In the genomic region with DNA sequence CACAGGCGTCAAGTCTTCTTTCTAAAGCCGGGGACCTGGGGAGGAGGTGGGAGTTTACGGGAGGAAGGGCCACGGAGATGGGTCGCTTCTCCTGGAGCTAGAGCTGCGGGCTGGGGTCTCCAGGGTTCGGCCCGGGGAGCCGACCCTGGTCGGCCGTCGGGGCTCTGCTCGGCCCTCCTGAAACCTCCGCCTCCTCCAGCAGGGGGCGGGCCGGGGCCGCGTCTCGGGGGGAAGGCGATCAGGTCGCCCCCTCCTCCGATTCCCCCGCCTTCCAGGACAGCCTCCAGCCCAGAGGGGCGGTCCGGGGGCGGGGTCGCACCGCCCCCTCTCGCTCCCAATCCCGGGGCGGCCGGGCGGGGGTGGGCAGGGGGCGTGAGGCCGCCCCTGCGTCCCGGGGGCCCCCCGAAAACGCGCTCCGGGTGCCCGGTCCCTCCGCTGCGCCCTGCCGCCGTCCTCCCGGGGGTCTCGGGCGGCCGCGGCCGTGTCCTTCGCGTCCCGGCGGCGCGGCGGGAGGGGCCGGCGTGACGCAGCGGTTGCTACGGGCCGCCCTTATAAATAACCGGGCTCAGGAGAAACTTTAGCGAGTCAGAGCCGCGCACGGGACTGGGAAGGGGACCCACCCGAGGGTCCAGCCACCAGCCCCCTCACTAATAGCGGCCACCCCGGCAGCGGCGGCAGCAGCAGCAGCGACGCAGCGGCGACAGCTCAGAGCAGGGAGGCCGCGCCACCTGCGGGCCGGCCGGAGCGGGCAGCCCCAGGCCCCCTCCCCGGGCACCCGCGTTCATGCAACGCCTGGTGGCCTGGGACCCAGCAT, we compare ENCODE assay signal across 7 cellular contexts. TPM values are rescaled to one million over a fixed set of nuclear protein-coding genes. Genes with fewer than 3 reads are reported as not detected.
DNase-seq lines count a peak whose midpoint lies in the region; ATAC-seq and TF ChIP-seq lines count a peak whose summit lies in the region.

CEBPB (plus strand) TSS at position 580 of the 814 bp plus-strand sequence; CDS start at position 784, 204 bp downstream.

- no peaks in the 10 kb centered on the region for H3K36me3 ChIP-seq in colonic mucosa

- peak within 1 kb of the TSS; percentile 85 for H3K4me3 ChIP-seq in colonic mucosa

- peak within 1 kb of the TSS; percentile 82 for H3K4me3 Mint-ChIP-seq in activated CD4-positive, alpha-beta T cell treated with anti-CD3 and anti-CD28 coated beads, Interleukin-2, amount 10 ng/mL, durations not matched to agents 24 days and 14 days

- H3K27ac Mint-ChIP-seq in activated CD4-positive, alpha-beta T cell treated with anti-CD3 and anti-CD28 coated beads, Interleukin-2, amount 10 ng/mL, durations not matched to agents 24 days and 14 days = peak within 1 kb of the TSS; percentile 88

- H3K9me3 ChIP-seq in colonic mucosa = no peaks in the 10 kb centered on the region

- peak; percentile 35 for TF ChIP-seq CTCF in colonic mucosa (IDR thresholded peaks at IDR 0.05)

- peak within 1 kb of the TSS; percentile 99 for H3K27ac ChIP-seq in colonic mucosa

- peaks cover 33% of the 10 kb centered on the region for H3K4me1 Mint-ChIP-seq in activated CD4-positive, alpha-beta T cell treated with anti-CD3 and anti-CD28 coated beads, Interleukin-2, amount 10 ng/mL, durations not matched to agents 24 days and 14 days

- H3K36me3 Mint-ChIP-seq in activated CD4-positive, alpha-beta T cell treated with anti-CD3 and anti-CD28 coated beads, Interleukin-2, amount 10 ng/mL, durations not matched to agents 24 days and 14 days (ENCODE audit: low read depth) = peaks cover 18% of the 10 kb centered on the region

- peak; percentile 87 for TF ChIP-seq POLR2A in GM15510 (IDR thresholded peaks at IDR 0.05; ENCODE audit: borderline replicate concordance, extremely low read depth, insufficient read length)

- peaks cover 8% of the 10 kb centered on the region for H3K27me3 Mint-ChIP-seq in activated CD4-positive, alpha-beta T cell treated with anti-CD3 and anti-CD28 coated beads, Interleukin-2, amount 10 ng/mL, durations not matched to agents 24 days and 14 days

- H3K27me3 ChIP-seq in colonic mucosa = no peaks in the 10 kb centered on the region

- H3K9me3 Mint-ChIP-seq in activated CD4-positive, alpha-beta T cell treated with anti-CD3 and anti-CD28 coated beads, Interleukin-2, amount 10 ng/mL, durations not matched to agents 24 days and 14 days = no peaks in the 10 kb centered on the region

- no peaks in the 10 kb centered on the region for H3K4me1 ChIP-seq in colonic mucosa

- H3K9ac ChIP-seq in colonic mucosa (ENCODE audit: low read depth in 2 of 2, low read length in 2 of 2) = peak within 1 kb of the TSS; percentile 77 to 87

- intact Hi-C loops in activated CD4-positive, alpha-beta T cell treated with anti-CD3 and anti-CD28 coated beads, Interleukin-2, amount 10 ng/mL, durations not matched to agents 24 days and 14 days (cut with micrococcal nuclease) = loop anchor here (1.0 to 10.0 kb wide), 6 partner anchors 94 to 540 kb away; partner anchors contain the start of gene PARD6B
- intact Hi-C loops in colonic mucosa (cut with DNase I) = loop anchor here (10.0 kb wide), 1 partner anchor 164 kb away; no protein-coding TSS in a partner anchor

- peak; percentile 40 for ATAC-seq in HG03045 (IDR thresholded peaks at IDR 0.05; ENCODE audit: unreplicated experiment)
- peak; percentile 56 for ATAC-seq in left lobe of liver

- DNase-seq in NCI-H510A (lab: John Stamatoyannopoulos, UW) = peak; percentile 74
- DNase-seq in activated CD4-positive, alpha-beta T cell treated with anti-CD3 and anti-CD28 coated beads, Interleukin-2, amount 10 ng/mL, durations not matched to agents 24 days and 14 days = peak; percentile 96
- peak; percentile 91 for DNase-seq in colonic mucosa
- DNase-seq in left lobe of liver (ENCODE audit: low spot score) = peak; percentile 97
- peak; percentile 82 to 85 for DNase-seq in stimulated activated CD4-positive, alpha-beta T cell treated with anti-CD3 and anti-CD28 coated beads, Interleukin-2, amount 100 ng/mL, for 48 hours

RNA-seq across cellular contexts. Expression of gene CEBPB, which starts in this region (rescaled TPM):
- 45.5 and 45.9 TPM in 2 replicates for total RNA-seq in activated CD4-positive, alpha-beta T cell treated with anti-CD3 and anti-CD28 coated beads, Interleukin-2, amount 10 ng/mL, durations not matched to agents 24 days and 14 days
- total RNA-seq in colonic mucosa = 10 to 100 TPM; 32.0 to 34.0 TPM
- total RNA-seq in left lobe of liver = 215 TPM

Comparison
In these comparisons a context has a peak if more than half of its experiments do, and no peak if none do; other contexts are left out.
1. Peak in every context shown above with its lines: DNase-seq, ATAC-seq, H3K4me3 ChIP-seq and H3K27ac ChIP-seq.